Comparison of ENCODE assay signal across 26 cellular contexts in genomic region chr9:75432888-75433287, GRCh38.
DNase-seq lines count a peak whose midpoint lies in the region; ATAC-seq and TF ChIP-seq lines count a peak whose summit lies in the region.
"Had no signal": no experiment of that assay in that cellular context is flagged by ENCODE, and none has a peak within 500 bp of the region (broad histone marks: within the 10 kb centered on the region; RNA-seq: fewer than 3 reads in every experiment).

No MANE protein-coding gene starts in this region.

- peak; percentile 73 for ATAC-seq in Right ventricle myocardium superior (ENCODE audit: poor library complexity)
- no peak for ATAC-seq in HG03520 (IDR thresholded peaks at IDR 0.05; ENCODE audit: unreplicated experiment)
- no peak for ATAC-seq in CD4-positive, alpha-beta T cell (ENCODE audit: poor library complexity)
- ATAC-seq: HCT116; naive thymus-derived CD4-positive, alpha-beta T cell had no signal

- peaks cover 0 to 8% of the 10 kb centered on the region in 2 donors for H3K4me1 ChIP-seq in thyroid gland

- peaks cover 3% of the 10 kb centered on the region for H3K9me3 Mint-ChIP-seq in nephron progenitor cell
- no peaks in the 10 kb centered on the region for H3K9me3 Mint-ChIP-seq in CD4-positive, alpha-beta T cell
- H3K9me3 Mint-ChIP-seq: activated CD4-positive, alpha-beta memory T cell treated with anti-CD3 and anti-CD28 coated beads, Interleukin-2, amount 10 ng/mL, durations not matched to agents 7 days and 5 days; activated T-helper 1 cell treated with anti-CD3 and anti-CD28 coated beads, Interleukin-12 subunit alpha, Interleukin-12 subunit beta, Interleukin-2, Interleukin-4 antibody, amounts not matched to agents 30 ng/mL and 10 ng/mL and 1 ng/mL, durations not matched to agents 14 hours and 24 hours and 36 hours; stimulated activated naive CD8-positive, alpha-beta T cell treated with anti-CD3 and anti-CD28 coated beads, Interleukin-15, Interleukin-2, amounts not matched to agents 100 ng/mL and 50 ng/mL, for 24 hours had no signal

- intact Hi-C loops in Right ventricle myocardium superior (cut with DNase I) (no loop called here), thyroid gland (cut with DNase I) (no loop called here), posterior vena cava (cut with DNase I) (no loop called here)
- intact Hi-C loops in CD4-positive, alpha-beta T cell (cut with DNase I, micrococcal nuclease): no loop called here

- no peaks in the 10 kb centered on the region for H3K36me3 ChIP-seq in thyroid gland
- H3K36me3 ChIP-seq: brain microvascular endothelial cell had no signal

- peaks cover 59% of the 10 kb centered on the region for H3K4me1 Mint-ChIP-seq in nephron progenitor cell
- no peaks in the 10 kb centered on the region for H3K4me1 Mint-ChIP-seq in CD4-positive, alpha-beta T cell (ENCODE audit: low read depth)
- H3K4me1 Mint-ChIP-seq: activated CD4-positive, alpha-beta memory T cell treated with anti-CD3 and anti-CD28 coated beads, Interleukin-2, amount 10 ng/mL, durations not matched to agents 7 days and 5 days; CD14-positive monocyte; naive thymus-derived CD4-positive, alpha-beta T cell had no signal

- H3K27me3 Mint-ChIP-seq in nephron progenitor cell (ENCODE audit: low read depth, poor library complexity): peaks cover 2% of the 10 kb centered on the region
- H3K27me3 Mint-ChIP-seq in CD4-positive, alpha-beta T cell: peaks cover 22% of the 10 kb centered on the region
- H3K27me3 Mint-ChIP-seq: activated CD4-positive, alpha-beta memory T cell treated with anti-CD3 and anti-CD28 coated beads, Interleukin-2, amount 10 ng/mL, durations not matched to agents 7 days and 5 days had no signal

- H3K4me3 Mint-ChIP-seq in nephron progenitor cell: no peak overlapping the region
- no peak overlapping the region for H3K4me3 Mint-ChIP-seq in CD4-positive, alpha-beta T cell
- H3K4me3 Mint-ChIP-seq: activated CD4-positive, alpha-beta memory T cell treated with anti-CD3 and anti-CD28 coated beads, Interleukin-2, amount 10 ng/mL, durations not matched to agents 7 days and 5 days; activated T-helper 1 cell treated with anti-CD3 and anti-CD28 coated beads, Interleukin-12 subunit alpha, Interleukin-12 subunit beta, Interleukin-2, Interleukin-4 antibody, amounts not matched to agents 30 ng/mL and 10 ng/mL and 1 ng/mL, durations not matched to agents 14 hours and 24 hours and 36 hours; CD14-positive monocyte; naive thymus-derived CD4-positive, alpha-beta T cell; stimulated activated naive CD8-positive, alpha-beta T cell treated with anti-CD3 and anti-CD28 coated beads, Interleukin-15, Interleukin-2, amounts not matched to agents 100 ng/mL and 50 ng/mL, for 24 hours had no signal

- POLR2A ChIA-PET in CD4-positive, alpha-beta T cell (lab: Charles Lee): no interaction called here

- TF ChIP-seq CTCF in nephron progenitor cell (IDR thresholded peaks at IDR 0.05) (no peak), thyroid gland (IDR thresholded peaks at IDR 0.05) (no peak)
- TF ChIP-seq CTCF in CD4-positive, alpha-beta T cell (IDR thresholded peaks at IDR 0.05): no peak

- peak; percentile 42 for DNase-seq in LHCN-M2 (ENCODE audit: low read depth)
- no peak for DNase-seq in Right ventricle myocardium superior
- no peak for DNase-seq in nephron progenitor cell
- no peak for DNase-seq in thyroid gland
- DNase-seq in posterior vena cava (ENCODE audit: low spot score): no peak
- no peak for DNase-seq in HUDEP-2 (lab: John Stamatoyannopoulos, UW; ENCODE audit: unreplicated experiment in 76 of 76)
- DNase-seq in CD4-positive, alpha-beta T cell: no peak
- DNase-seq: activated CD4-positive, alpha-beta memory T cell treated with anti-CD3 and anti-CD28 coated beads, Interleukin-2, amount 10 ng/mL, durations not matched to agents 7 days and 5 days; activated CD4-positive, alpha-beta T cell treated with anti-CD3 and anti-CD28 coated beads for 1 hour; activated CD8-positive, alpha-beta memory T cell treated with anti-CD3 and anti-CD28 coated beads, Interleukin-2, amount 50 U/mL, for 4 hours; activated naive CD4-positive, alpha-beta T cell treated with Interleukin-2 at 50 U/mL for 16 hours; brain microvascular endothelial cell; IMR-90; midbrain; MV-4-11; naive thymus-derived CD4-positive, alpha-beta T cell; NCI-H1436; NCI-H345; nucleus accumbens; SHP77 treated with DMSO at 0.1 percent for 48 hours had no signal

- H3K36me3 Mint-ChIP-seq in nephron progenitor cell (ENCODE audit: low read depth): no peaks in the 10 kb centered on the region
- no peaks in the 10 kb centered on the region for H3K36me3 Mint-ChIP-seq in CD4-positive, alpha-beta T cell (ENCODE audit: low read depth)
- H3K36me3 Mint-ChIP-seq: CD14-positive monocyte; naive thymus-derived CD4-positive, alpha-beta T cell had no signal

- H3K27ac Mint-ChIP-seq in nephron progenitor cell: peak overlapping the region; percentile 84
- H3K27ac Mint-ChIP-seq in CD4-positive, alpha-beta T cell: no peak overlapping the region
- H3K27ac Mint-ChIP-seq: activated CD4-positive, alpha-beta memory T cell treated with anti-CD3 and anti-CD28 coated beads, Interleukin-2, amount 10 ng/mL, durations not matched to agents 7 days and 5 days; activated T-helper 1 cell treated with anti-CD3 and anti-CD28 coated beads, Interleukin-12 subunit alpha, Interleukin-12 subunit beta, Interleukin-2, Interleukin-4 antibody, amounts not matched to agents 30 ng/mL and 10 ng/mL and 1 ng/mL, durations not matched to agents 14 hours and 24 hours and 36 hours; naive thymus-derived CD4-positive, alpha-beta T cell; stimulated activated naive CD8-positive, alpha-beta T cell treated with anti-CD3 and anti-CD28 coated beads, Interleukin-15, Interleukin-2, amounts not matched to agents 100 ng/mL and 50 ng/mL, for 24 hours had no signal

- no peaks in the 10 kb centered on the region for H3K27me3 ChIP-seq in thyroid gland
- no peaks in the 10 kb centered on the region for H3K27me3 ChIP-seq in CD4-positive, alpha-beta T cell (ENCODE audit: control insufficient read depth, insufficient read depth, low read length)
- H3K27me3 ChIP-seq: brain microvascular endothelial cell had no signal

- CTCF ChIA-PET in CD4-positive, alpha-beta T cell (lab: Charles Lee): no interaction called here

- TF ChIP-seq POLR2A in thyroid gland (IDR thresholded peaks at IDR 0.05): no peak

- no peaks in the 10 kb centered on the region for H3K9me3 ChIP-seq in thyroid gland
- H3K9me3 ChIP-seq in CD4-positive, alpha-beta T cell (ENCODE audit: control insufficient read depth, low read length): no peaks in the 10 kb centered on the region

- H3K4me3 ChIP-seq in thyroid gland (replicated peaks in 1 of 3): no peak overlapping the region
- H3K4me3 ChIP-seq: smooth muscle cell had no signal

- peak overlapping the region; percentile 46 to 60 (median 58) for H3K27ac ChIP-seq in thyroid gland
- H3K27ac ChIP-seq in CD4-positive, alpha-beta T cell (ENCODE audit: low read depth, low read length): no peak overlapping the region
- H3K27ac ChIP-seq: brain microvascular endothelial cell had no signal
